Comparison of ENCODE assay signal across 9 cellular contexts in the genomic region with DNA sequence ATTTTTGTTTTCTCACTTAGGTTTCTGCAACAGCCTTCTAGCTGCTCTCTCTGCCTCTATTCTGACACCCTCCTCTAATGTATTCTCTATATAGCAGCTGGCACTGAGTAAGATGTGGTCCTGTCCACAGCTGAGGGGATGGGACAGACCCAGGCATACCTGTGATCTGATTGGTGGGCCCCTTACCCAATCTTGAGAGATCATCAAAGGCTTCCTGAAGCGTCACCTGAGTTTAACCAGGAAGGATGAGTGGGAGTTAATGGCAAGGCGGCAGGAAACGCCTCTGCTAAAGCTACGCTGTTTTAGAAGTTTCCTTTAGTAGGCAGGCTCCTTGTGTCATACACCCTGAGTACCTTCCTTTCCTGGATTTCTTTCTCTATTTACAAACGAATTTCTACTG. TPM values are rescaled to one million over a fixed set of nuclear protein-coding genes. Genes with fewer than 3 reads are reported as not detected.
DNase-seq lines count a peak whose midpoint lies in the region; ATAC-seq, FAIRE-seq and TF ChIP-seq lines count a peak whose summit lies in the region.
"Had no signal": no experiment of that assay in that cellular context is flagged by ENCODE, and none has a peak within 500 bp of the region (broad histone marks: within the 10 kb centered on the region; RNA-seq: fewer than 3 reads in every experiment).

No MANE protein-coding gene starts in this region.

- TF ChIP-seq POLR2A in GM12891 (IDR thresholded peaks at IDR 0.05; ENCODE audit: low read depth, low read length) (0 out of 2 replicates have a peak, but pooled peaks have one; percentile 44), esophagus muscularis mucosa (IDR thresholded peaks at IDR 0.05; ENCODE audit: low read depth) (no peak)

- DNase-seq in GM12891 (ENCODE audit: insufficient read length, low spot score): no peak
- no peak for DNase-seq in PC-3
- peak; percentile 41 for DNase-seq in activated T-helper 9 cell treated with anti-CD3 and anti-CD28 coated beads, Interleukin-2, amount 50 U/mL, for 16 hours (ENCODE audit: low read depth)
- DNase-seq in stimulated activated CD4-positive, alpha-beta T cell treated with anti-CD3 and anti-CD28 coated beads, Interleukin-15, amount 100 ng/mL, for 48 hours (ENCODE audit: low read depth in 2 of 2): peak; percentile 62 to 65
- DNase-seq in progenitor cell of endocrine pancreas (ENCODE audit: low spot score, unreplicated experiment): no peak
- DNase-seq in esophagus muscularis mucosa (ENCODE audit: extremely low spot score): no peak
- no peak for DNase-seq in KBM-7
- no peak for DNase-seq in NCI-H748 (lab: John Stamatoyannopoulos, UW; ENCODE audit: unreplicated experiment)
- DNase-seq: DMS79 had no signal

- 43% methylated on average over 5 of the region's 5 CpGs for WGBS in esophagus muscularis mucosa

- no peaks in the 10 kb centered on the region for H3K9me3 Mint-ChIP-seq in progenitor cell of endocrine pancreas (ENCODE audit: low read depth)

- no peaks in the 10 kb centered on the region for H3K9me2 ChIP-seq in PC-3 (replicated peaks; ENCODE audit: low read length)

- H3K36me3 ChIP-seq in PC-3 (ENCODE audit: low read depth, low read length): no peaks in the 10 kb centered on the region
- H3K36me3 ChIP-seq in esophagus muscularis mucosa: no peaks in the 10 kb centered on the region

- H3K27me3 Mint-ChIP-seq in progenitor cell of endocrine pancreas: peaks cover 43% of the 10 kb centered on the region

- no peak for ATAC-seq in PC-3

- BruUV-seq in PC-3 (replicated peaks; lab: Mats Ljungman, UMichigan): no TSS peak

- H3K4me2 ChIP-seq in PC-3 (ENCODE audit: low read length): peak overlapping the region; percentile 99; the same call in 1 of the 2 replicates

- H3K4me1 ChIP-seq in PC-3 (ENCODE audit: insufficient read depth, low read length) (peaks cover 47% of the 10 kb centered on the region), esophagus muscularis mucosa (peaks cover 27 to 29% (median 28%) of the 10 kb centered on the region in 4 donors)

- CTCF ChIA-PET in PC-3 (lab: Charles Lee): no interaction called here

- in situ Hi-C loops in KBM-7 (cut with MboI; ENCODE audit: low pct_unique_long_range_greater_than_20kb, low sequenced_read_pairs): no loop called here

- intact Hi-C loops in PC-3 (cut with micrococcal nuclease) (no loop called here), esophagus muscularis mucosa (cut with DNase I) (no loop called here)

- peaks cover 7% of the 10 kb centered on the region for H3F3A ChIP-seq in PC-3 (ENCODE audit: low read length, unreplicated experiment)

- peak; percentile 9 for FAIRE-seq in GM12891 (lab: Jason Lieb, UNC)

- peaks cover 41% of the 10 kb centered on the region for H3K4me1 Mint-ChIP-seq in progenitor cell of endocrine pancreas (ENCODE audit: low read depth)

- no peaks in the 10 kb centered on the region for H3K27me3 ChIP-seq in PC-3 (ENCODE audit: low read length)
- H3K27me3 ChIP-seq in esophagus muscularis mucosa: peaks cover 0 to 15% (median 0%) of the 10 kb centered on the region in 4 donors

- TF ChIP-seq CTCF in PC-3 (conservative IDR thresholded peaks at IDR 0.05; ENCODE audit: low read depth, low read length) (no peak), progenitor cell of endocrine pancreas (IDR thresholded peaks at IDR 0.05; ENCODE audit: unreplicated experiment) (no peak), esophagus muscularis mucosa (IDR thresholded peaks at IDR 0.05) (no peak)

- no peak overlapping the region for H3K9ac ChIP-seq in PC-3 (ENCODE audit: low read length)

- H3K9me3 ChIP-seq in PC-3 (ENCODE audit: low read length) (no peaks in the 10 kb centered on the region), esophagus muscularis mucosa (no peaks in the 10 kb centered on the region)

- H3K79me2 ChIP-seq in PC-3 (ENCODE audit: low read length): 0 out of 2 replicates have a peak, but pooled peaks cover 7% of the 10 kb centered on the region

- TF ChIP-seq EP300 in esophagus muscularis mucosa (IDR thresholded peaks at IDR 0.05): no peak

- H3K36me3 Mint-ChIP-seq in progenitor cell of endocrine pancreas (ENCODE audit: insufficient read depth): no peaks in the 10 kb centered on the region

- POLR2A ChIA-PET in PC-3 (lab: Charles Lee; ENCODE audit: unreplicated experiment): no interaction called here

- no peaks in the 10 kb centered on the region; the same call in 1 of the 2 replicates for H4K20me1 ChIP-seq in PC-3 (ENCODE audit: low read length)

- no peak overlapping the region for H3K27ac Mint-ChIP-seq in progenitor cell of endocrine pancreas

- no peak overlapping the region for H3K4me3 Mint-ChIP-seq in progenitor cell of endocrine pancreas (ENCODE audit: low read depth)

- H3K27ac ChIP-seq in PC-3 (ENCODE audit: low read length) (no peak overlapping the region), esophagus muscularis mucosa (replicated peaks in 1 of 4) (no peak overlapping the region)

- no peak overlapping the region for H2AFZ ChIP-seq in PC-3 (ENCODE audit: low read length)

- H3K4me3 ChIP-seq in PC-3 (ENCODE audit: low read length) (no peak overlapping the region), esophagus muscularis mucosa (no peak overlapping the region)

TF ChIP-seq in GM12891, 5 proteins besides CTCF, POLR2A, EP300 and RAD21:
- TF ChIP-seq PAX5 (IDR thresholded peaks at IDR 0.05; ENCODE audit: insufficient read depth, low read length, severe bottlenecking): no peak
- TF ChIP-seq TAF1 (IDR thresholded peaks at IDR 0.05; ENCODE audit: low read depth, low read length): no peak
- no peak for TF ChIP-seq POU2F2 (IDR thresholded peaks at IDR 0.05; ENCODE audit: low read depth, low read length)
- TF ChIP-seq POLR2AphosphoS5 (IDR thresholded peaks at IDR 0.05; ENCODE audit: low read depth, low read length): no peak
- TF ChIP-seq SPI1 (IDR thresholded peaks at IDR 0.05; ENCODE audit: low read depth, low read length): no peak
TF ChIP-seq in GM12891: peak in this region for 0.

RNA-seq across cellular contexts. Expression of a gene that starts 5.7 kb away (rescaled TPM):
- 9.6 TPM for polyA plus RNA-seq in GM12891 (2012; ENCODE audit: low read depth, missing spikeins)
- 6.1 and 10.1 TPM in 2 replicates for total RNA-seq in PC-3 (2014; rRNA removed)
- 38.2 and 40.7 TPM in 2 replicates for total RNA-seq in progenitor cell of endocrine pancreas
- 1 to 10 TPM; 5.4 to 6.7 (median 6.1) TPM for total RNA-seq in esophagus muscularis mucosa

RNA-seq across cellular contexts. Expression of a gene that starts 52.3 kb away (rescaled TPM):
- 110 TPM for polyA plus RNA-seq in GM12891 (2012; ENCODE audit: low read depth, missing spikeins)
- 42.2 and 61.3 TPM in 2 replicates for total RNA-seq in PC-3 (2014; rRNA removed)
- total RNA-seq in progenitor cell of endocrine pancreas: 63.8 and 66.9 TPM in 2 replicates
- 10 to 100 TPM; 31.6 to 50.7 (median 36.6) TPM for total RNA-seq in esophagus muscularis mucosa

Comparison
In these comparisons a context has a peak if more than half of its experiments do, and no peak if none do; other contexts are left out.
1. DNase-seq: peak in activated T-helper 9 cell treated with anti-CD3 and anti-CD28 coated beads, Interleukin-2, amount 50 U/mL, for 16 hours (single experiment) and stimulated activated CD4-positive, alpha-beta T cell treated with anti-CD3 and anti-CD28 coated beads, Interleukin-15, amount 100 ng/mL, for 48 hours (2 of 2); none in GM12891 (single experiment), PC-3 (single experiment), progenitor cell of endocrine pancreas (single experiment), esophagus muscularis mucosa (single experiment), KBM-7 (single experiment) and NCI-H748 (single experiment).